ENCODE assay signal across 1 cellular context in the genomic region with DNA sequence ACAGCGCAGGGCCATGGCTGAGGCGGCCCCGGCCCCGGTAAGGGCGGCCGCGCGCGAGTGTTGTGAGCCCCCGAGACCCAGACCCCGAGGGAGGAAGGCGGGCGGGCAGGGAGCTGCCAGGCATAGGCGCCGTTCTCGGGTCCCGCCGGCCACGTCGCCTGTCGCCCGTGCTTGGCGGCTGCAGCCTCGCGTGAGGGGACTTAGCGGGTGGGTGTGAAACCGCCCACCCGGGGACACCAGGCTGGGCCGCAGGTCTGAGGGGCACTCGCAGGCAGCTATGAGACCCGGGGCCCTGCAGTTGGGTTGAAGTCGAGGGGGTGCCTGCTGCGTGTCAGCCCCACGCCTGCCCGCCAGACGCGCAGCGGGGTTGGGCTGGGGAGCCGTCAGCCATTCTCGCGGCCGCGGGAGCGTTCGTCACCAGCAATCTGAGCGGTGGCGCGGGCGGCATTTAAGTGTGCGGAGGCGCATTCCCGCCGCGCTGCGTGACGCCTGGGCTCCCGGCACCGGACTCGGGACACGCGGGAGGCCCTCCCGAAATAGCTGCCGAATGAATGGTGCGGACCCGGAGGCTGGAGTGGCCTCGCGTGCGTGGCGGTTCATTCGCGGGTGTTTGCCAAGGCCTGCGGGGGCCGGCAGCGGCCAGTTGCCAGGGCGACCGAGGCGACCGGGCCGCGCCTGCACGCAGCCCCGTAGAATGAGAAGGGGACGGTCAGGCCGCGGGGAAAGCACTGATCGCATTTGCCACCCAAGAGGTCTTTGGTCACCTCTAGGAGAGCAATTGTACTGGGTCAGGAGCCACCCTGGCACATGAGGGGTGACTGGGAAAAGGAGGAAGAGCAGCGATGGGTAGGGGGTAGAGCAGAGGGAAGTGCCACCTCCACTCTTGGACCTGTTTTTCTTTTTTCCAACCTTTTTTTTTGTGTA.
TF ChIP-seq lines count a peak whose summit lies in the region.

No MANE protein-coding gene starts in this region.

TF ChIP-seq in HepG2, 621 proteins besides CTCF, POLR2A, EP300 and RAD21 (continued from another document and continues in another):
- TF ChIP-seq, protein P1, sequence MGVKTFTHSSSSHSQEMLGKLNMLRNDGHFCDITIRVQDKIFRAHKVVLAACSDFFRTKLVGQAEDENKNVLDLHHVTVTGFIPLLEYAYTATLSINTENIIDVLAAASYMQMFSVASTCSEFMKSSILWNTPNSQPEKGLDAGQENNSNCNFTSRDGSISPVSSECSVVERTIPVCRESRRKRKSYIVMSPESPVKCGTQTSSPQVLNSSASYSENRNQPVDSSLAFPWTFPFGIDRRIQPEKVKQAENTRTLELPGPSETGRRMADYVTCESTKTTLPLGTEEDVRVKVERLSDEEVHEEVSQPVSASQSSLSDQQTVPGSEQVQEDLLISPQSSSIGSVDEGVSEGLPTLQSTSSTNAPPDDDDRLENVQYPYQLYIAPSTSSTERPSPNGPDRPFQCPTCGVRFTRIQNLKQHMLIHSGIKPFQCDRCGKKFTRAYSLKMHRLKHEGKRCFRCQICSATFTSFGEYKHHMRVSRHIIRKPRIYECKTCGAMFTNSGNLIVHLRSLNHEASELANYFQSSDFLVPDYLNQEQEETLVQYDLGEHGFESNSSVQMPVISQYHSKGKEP (CRISPR knock-in tag; IDR thresholded peaks at IDR 0.05): no peak
- TF ChIP-seq XBP1 (CRISPR knock-in tag; IDR thresholded peaks at IDR 0.05) (no peak), RFXAP (CRISPR knock-in tag; IDR thresholded peaks at IDR 0.05; ENCODE audit: borderline replicate concordance) (peak; percentile 12; the same call in 1 of the 2 replicates), ISX (CRISPR knock-in tag; conservative IDR thresholded peaks at IDR 0.05) (no peak), ONECUT2 (CRISPR knock-in tag; IDR thresholded peaks at IDR 0.05) (no peak), ATM (IDR thresholded peaks at IDR 0.05; ENCODE audit: borderline replicate concordance) (no peak), ZNF367 (CRISPR knock-in tag; IDR thresholded peaks at IDR 0.05; ENCODE audit: borderline replicate concordance) (peak; percentile 43; the same call in 1 of the 2 replicates), SNRNP70 (IDR thresholded peaks at IDR 0.05; ENCODE audit: low read depth, low read length) (no peak), NFATC3 (CRISPR knock-in tag; IDR thresholded peaks at IDR 0.05) (no peak; the same call in 1 of the 2 replicates), GABPA (IDR thresholded peaks at IDR 0.05; ENCODE audit: low read depth, low read length) (no peak), GABPA (CRISPR knock-in tag; IDR thresholded peaks at IDR 0.05; ENCODE audit: low read depth) (no peak), ZNF792 (CRISPR knock-in tag; IDR thresholded peaks at IDR 0.05) (no peak), ZNF431 (CRISPR knock-in tag; IDR thresholded peaks at IDR 0.05; ENCODE audit: borderline replicate concordance, low read depth) (no peak), MIER3 (CRISPR knock-in tag; IDR thresholded peaks at IDR 0.05; ENCODE audit: borderline replicate concordance) (no peak), ATAD3A (CRISPR knock-in tag; IDR thresholded peaks at IDR 0.05) (no peak), ZNF382 (CRISPR knock-in tag; IDR thresholded peaks at IDR 0.05; ENCODE audit: borderline replicate concordance) (no peak), ZNF274 (CRISPR knock-in tag; IDR thresholded peaks at IDR 0.05) (peak; percentile 30; the same call in 1 of the 2 replicates), STAT5B (CRISPR knock-in tag; IDR thresholded peaks at IDR 0.05) (no peak), HHEX (CRISPR knock-in tag; IDR thresholded peaks at IDR 0.05) (no peak), ZZZ3 (CRISPR knock-in tag; IDR thresholded peaks at IDR 0.05; ENCODE audit: borderline replicate concordance) (no peak), JDP2 (CRISPR knock-in tag; IDR thresholded peaks at IDR 0.05; ENCODE audit: borderline replicate concordance) (no peak; the same call in 1 of the 2 replicates), ATF7-NPFF (CRISPR knock-in tag; IDR thresholded peaks at IDR 0.05; ENCODE audit: low read depth) (peak; percentile 60; the same call in 1 of the 2 replicates), CC2D1A (CRISPR knock-in tag; IDR thresholded peaks at IDR 0.05) (no peak), ZFP36L2 (CRISPR knock-in tag; IDR thresholded peaks at IDR 0.05) (no peak), KLF13 (CRISPR knock-in tag; IDR thresholded peaks at IDR 0.05) (no peak), NR2F6 (IDR thresholded peaks at IDR 0.05) (no peak), NR2F6 (CRISPR knock-in tag; IDR thresholded peaks at IDR 0.05) (no peak), ZNF256 (CRISPR knock-in tag; conservative IDR thresholded peaks at IDR 0.05) (no peak; the same call in 1 of the 2 replicates), ZFX (CRISPR knock-in tag; IDR thresholded peaks at IDR 0.05; ENCODE audit: low read depth) (peak; percentile 64), ZNF33B (CRISPR knock-in tag; IDR thresholded peaks at IDR 0.05) (no peak), SNAI1 (CRISPR knock-in tag; IDR thresholded peaks at IDR 0.05; ENCODE audit: borderline replicate concordance) (0 out of 2 replicates have a peak, but pooled peaks have one; percentile 32), JUNB (CRISPR knock-in tag; IDR thresholded peaks at IDR 0.05; ENCODE audit: borderline replicate concordance) (0 out of 2 replicates have a peak, but pooled peaks have one; percentile 7), SRSF4 (IDR thresholded peaks at IDR 0.05; ENCODE audit: low read depth, low read length, poor library complexity, severe bottlenecking) (no peak), ZNF260 (CRISPR knock-in tag; IDR thresholded peaks at IDR 0.05; ENCODE audit: borderline replicate concordance, low read depth) (no peak), TARDBP (CRISPR knock-in tag; IDR thresholded peaks at IDR 0.05) (no peak), ZNF652 (CRISPR knock-in tag; IDR thresholded peaks at IDR 0.05; ENCODE audit: borderline replicate concordance, low read depth) (no peak), TCF7 (IDR thresholded peaks at IDR 0.05; ENCODE audit: low read depth) (no peak), ZNF292 (CRISPR knock-in tag; IDR thresholded peaks at IDR 0.05; ENCODE audit: borderline replicate concordance, low read depth) (no peak), ZNF510 (CRISPR knock-in tag; IDR thresholded peaks at IDR 0.05; ENCODE audit: low read depth) (no peak), KDM2A (CRISPR knock-in tag; IDR thresholded peaks at IDR 0.05; ENCODE audit: borderline replicate concordance, low read depth) (peak; percentile 47; the same call in 1 of the 2 replicates), ZNF232 (CRISPR knock-in tag; IDR thresholded peaks at IDR 0.05; ENCODE audit: borderline replicate concordance) (no peak), ZNF7 (CRISPR knock-in tag; IDR thresholded peaks at IDR 0.05) (no peak), KAT2B (IDR thresholded peaks at IDR 0.05; ENCODE audit: borderline replicate concordance, low read depth, low read length) (no peak)
- TF ChIP-seq, protein P2, sequence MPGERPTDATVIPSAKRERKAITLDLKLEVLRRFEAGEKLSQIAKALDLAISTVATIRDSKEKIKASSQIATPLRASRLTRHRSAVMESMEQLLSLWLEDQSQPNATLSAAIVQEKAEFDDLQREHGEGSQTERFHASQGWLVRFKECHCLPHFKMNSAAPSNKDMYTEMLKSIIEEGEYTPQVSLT (CRISPR knock-in tag; IDR thresholded peaks at IDR 0.05; ENCODE audit: borderline replicate concordance, low read depth): no peak
- TF ChIP-seq, protein P3, sequence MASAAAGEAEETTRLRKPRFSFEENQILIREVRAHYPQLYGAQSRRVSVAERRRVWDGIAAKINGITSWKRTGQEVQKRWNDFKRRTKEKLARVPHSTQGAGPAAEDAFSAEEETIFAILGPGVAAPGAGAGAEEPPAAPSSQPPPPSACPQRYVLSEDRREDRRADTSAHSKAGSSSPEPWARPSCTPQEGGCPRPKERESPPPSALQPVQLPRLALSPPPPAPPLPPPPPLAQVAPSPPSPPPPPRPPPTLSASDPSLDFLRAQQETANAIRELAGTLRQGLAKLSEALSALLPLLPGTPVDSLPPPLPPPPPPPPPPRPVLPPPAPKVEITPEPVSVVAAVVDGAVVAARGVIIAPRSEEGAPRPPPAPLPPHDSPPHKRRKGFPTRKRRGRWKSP (CRISPR knock-in tag; IDR thresholded peaks at IDR 0.05): peak; percentile 33; the same call in 1 of the 2 replicates
- TF ChIP-seq, protein P4, sequence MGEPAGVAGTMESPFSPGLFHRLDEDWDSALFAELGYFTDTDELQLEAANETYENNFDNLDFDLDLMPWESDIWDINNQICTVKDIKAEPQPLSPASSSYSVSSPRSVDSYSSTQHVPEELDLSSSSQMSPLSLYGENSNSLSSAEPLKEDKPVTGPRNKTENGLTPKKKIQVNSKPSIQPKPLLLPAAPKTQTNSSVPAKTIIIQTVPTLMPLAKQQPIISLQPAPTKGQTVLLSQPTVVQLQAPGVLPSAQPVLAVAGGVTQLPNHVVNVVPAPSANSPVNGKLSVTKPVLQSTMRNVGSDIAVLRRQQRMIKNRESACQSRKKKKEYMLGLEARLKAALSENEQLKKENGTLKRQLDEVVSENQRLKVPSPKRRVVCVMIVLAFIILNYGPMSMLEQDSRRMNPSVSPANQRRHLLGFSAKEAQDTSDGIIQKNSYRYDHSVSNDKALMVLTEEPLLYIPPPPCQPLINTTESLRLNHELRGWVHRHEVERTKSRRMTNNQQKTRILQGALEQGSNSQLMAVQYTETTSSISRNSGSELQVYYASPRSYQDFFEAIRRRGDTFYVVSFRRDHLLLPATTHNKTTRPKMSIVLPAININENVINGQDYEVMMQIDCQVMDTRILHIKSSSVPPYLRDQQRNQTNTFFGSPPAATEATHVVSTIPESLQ (CRISPR knock-in tag; conservative IDR thresholded peaks at IDR 0.05): no peak
- TF ChIP-seq, protein P5, sequence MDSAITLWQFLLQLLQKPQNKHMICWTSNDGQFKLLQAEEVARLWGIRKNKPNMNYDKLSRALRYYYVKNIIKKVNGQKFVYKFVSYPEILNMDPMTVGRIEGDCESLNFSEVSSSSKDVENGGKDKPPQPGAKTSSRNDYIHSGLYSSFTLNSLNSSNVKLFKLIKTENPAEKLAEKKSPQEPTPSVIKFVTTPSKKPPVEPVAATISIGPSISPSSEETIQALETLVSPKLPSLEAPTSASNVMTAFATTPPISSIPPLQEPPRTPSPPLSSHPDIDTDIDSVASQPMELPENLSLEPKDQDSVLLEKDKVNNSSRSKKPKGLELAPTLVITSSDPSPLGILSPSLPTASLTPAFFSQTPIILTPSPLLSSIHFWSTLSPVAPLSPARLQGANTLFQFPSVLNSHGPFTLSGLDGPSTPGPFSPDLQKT (CRISPR knock-in tag; IDR thresholded peaks at IDR 0.05; ENCODE audit: borderline replicate concordance): no peak
- TF ChIP-seq, protein P6, sequence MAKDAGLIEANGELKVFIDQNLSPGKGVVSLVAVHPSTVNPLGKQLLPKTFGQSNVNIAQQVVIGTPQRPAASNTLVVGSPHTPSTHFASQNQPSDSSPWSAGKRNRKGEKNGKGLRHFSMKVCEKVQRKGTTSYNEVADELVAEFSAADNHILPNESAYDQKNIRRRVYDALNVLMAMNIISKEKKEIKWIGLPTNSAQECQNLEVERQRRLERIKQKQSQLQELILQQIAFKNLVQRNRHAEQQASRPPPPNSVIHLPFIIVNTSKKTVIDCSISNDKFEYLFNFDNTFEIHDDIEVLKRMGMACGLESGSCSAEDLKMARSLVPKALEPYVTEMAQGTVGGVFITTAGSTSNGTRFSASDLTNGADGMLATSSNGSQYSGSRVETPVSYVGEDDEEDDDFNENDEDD (CRISPR knock-in tag; IDR thresholded peaks at IDR 0.05; ENCODE audit: borderline replicate concordance): no peak
- TF ChIP-seq, protein P7, sequence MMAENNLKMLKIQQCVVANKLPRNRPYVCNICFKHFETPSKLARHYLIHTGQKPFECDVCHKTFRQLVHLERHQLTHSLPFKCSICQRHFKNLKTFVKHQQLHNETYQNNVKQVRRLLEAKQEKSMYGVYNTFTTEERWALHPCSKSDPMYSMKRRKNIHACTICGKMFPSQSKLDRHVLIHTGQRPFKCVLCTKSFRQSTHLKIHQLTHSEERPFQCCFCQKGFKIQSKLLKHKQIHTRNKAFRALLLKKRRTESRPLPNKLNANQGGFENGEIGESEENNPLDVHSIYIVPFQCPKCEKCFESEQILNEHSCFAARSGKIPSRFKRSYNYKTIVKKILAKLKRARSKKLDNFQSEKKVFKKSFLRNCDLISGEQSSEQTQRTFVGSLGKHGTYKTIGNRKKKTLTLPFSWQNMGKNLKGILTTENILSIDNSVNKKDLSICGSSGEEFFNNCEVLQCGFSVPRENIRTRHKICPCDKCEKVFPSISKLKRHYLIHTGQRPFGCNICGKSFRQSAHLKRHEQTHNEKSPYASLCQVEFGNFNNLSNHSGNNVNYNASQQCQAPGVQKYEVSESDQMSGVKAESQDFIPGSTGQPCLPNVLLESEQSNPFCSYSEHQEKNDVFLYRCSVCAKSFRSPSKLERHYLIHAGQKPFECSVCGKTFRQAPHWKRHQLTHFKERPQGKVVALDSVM (CRISPR knock-in tag; IDR thresholded peaks at IDR 0.05): 0 out of 2 replicates have a peak, but pooled peaks have one; percentile 10
- TF ChIP-seq, protein P8, sequence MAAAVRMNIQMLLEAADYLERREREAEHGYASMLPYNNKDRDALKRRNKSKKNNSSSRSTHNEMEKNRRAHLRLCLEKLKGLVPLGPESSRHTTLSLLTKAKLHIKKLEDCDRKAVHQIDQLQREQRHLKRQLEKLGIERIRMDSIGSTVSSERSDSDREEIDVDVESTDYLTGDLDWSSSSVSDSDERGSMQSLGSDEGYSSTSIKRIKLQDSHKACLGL (CRISPR knock-in tag; IDR thresholded peaks at IDR 0.05): peak; percentile 90
- TF ChIP-seq, protein P9, sequence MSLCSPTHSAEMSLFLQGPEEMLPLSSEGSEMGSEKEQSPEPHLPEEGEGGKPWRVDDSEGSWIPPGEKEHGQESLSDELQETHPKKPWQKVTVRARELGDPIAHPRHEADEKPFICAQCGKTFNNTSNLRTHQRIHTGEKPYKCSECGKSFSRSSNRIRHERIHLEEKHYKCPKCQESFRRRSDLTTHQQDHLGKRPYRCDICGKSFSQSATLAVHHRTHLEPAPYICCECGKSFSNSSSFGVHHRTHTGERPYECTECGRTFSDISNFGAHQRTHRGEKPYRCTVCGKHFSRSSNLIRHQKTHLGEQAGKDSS (CRISPR knock-in tag; IDR thresholded peaks at IDR 0.05; ENCODE audit: borderline replicate concordance, low read depth): no peak
- TF ChIP-seq, protein P10, sequence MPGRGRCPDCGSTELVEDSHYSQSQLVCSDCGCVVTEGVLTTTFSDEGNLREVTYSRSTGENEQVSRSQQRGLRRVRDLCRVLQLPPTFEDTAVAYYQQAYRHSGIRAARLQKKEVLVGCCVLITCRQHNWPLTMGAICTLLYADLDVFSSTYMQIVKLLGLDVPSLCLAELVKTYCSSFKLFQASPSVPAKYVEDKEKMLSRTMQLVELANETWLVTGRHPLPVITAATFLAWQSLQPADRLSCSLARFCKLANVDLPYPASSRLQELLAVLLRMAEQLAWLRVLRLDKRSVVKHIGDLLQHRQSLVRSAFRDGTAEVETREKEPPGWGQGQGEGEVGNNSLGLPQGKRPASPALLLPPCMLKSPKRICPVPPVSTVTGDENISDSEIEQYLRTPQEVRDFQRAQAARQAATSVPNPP (CRISPR knock-in tag; IDR thresholded peaks at IDR 0.05): no peak
